In genomic region chr18:61855127-61855991, GRCh38 we compare ENCODE assay signal across 18 cellular contexts. TPM values are rescaled to one million over a fixed set of nuclear protein-coding genes. Genes with fewer than 3 reads are reported as not detected.
DNase-seq lines count a peak whose midpoint lies in the region; ATAC-seq and TF ChIP-seq lines count a peak whose summit lies in the region.
"Had no signal": no experiment of that assay in that cellular context is flagged by ENCODE, and none has a peak within 500 bp of the region (broad histone marks: within the 10 kb centered on the region; RNA-seq: fewer than 3 reads in every experiment).

No MANE protein-coding gene starts in this region.

- H3K27ac ChIP-seq in left ventricle myocardium inferior (replicated peaks) (no peak overlapping the region), SJSA1 (peak overlapping the region; percentile 13; the same call in 1 of the 2 replicates), smooth muscle cell (ENCODE audit: low read depth) (peak overlapping the region; percentile 41)
- H3K27ac ChIP-seq: HL-60, SK-N-MC had no signal

- intact Hi-C loops in left ventricle myocardium superior (cut with micrococcal nuclease) (no loop called here), left ventricle myocardium inferior (cut with micrococcal nuclease) (no loop called here)

- H4K20me1 ChIP-seq in smooth muscle cell (ENCODE audit: low read depth) = peaks cover 100% of the 10 kb centered on the region

- no peak overlapping the region for H2AFZ ChIP-seq in smooth muscle cell (ENCODE audit: low read depth)

- ATAC-seq in left ventricle myocardium superior = no peak
- no peak for ATAC-seq in GM18502 (IDR thresholded peaks at IDR 0.05; ENCODE audit: poor library complexity, unreplicated experiment)
- ATAC-seq in GM21528 (IDR thresholded peaks at IDR 0.05; ENCODE audit: low FRiP score, unreplicated experiment) = no peak
- ATAC-seq: CD8-positive, alpha-beta T cell had no signal

- no peak overlapping the region for H3K4me3 Mint-ChIP-seq in chondrocyte (ENCODE audit: unreplicated experiment)
- H3K4me3 Mint-ChIP-seq: CD8-positive, alpha-beta T cell had no signal

- H3K27me3 Mint-ChIP-seq in chondrocyte (ENCODE audit: low read depth) = no peaks in the 10 kb centered on the region

- no peak overlapping the region for H3K4me2 ChIP-seq in smooth muscle cell

- H3K4me1 Mint-ChIP-seq in chondrocyte (ENCODE audit: low read depth) = peaks cover 90% of the 10 kb centered on the region

- no peaks in the 10 kb centered on the region for H3F3A ChIP-seq in smooth muscle cell (ENCODE audit: low read depth)

- no peaks in the 10 kb centered on the region for H3K9me3 ChIP-seq in left ventricle myocardium inferior (replicated peaks)
- 0 out of 2 replicates have a peak, but pooled peaks cover 3% of the 10 kb centered on the region for H3K9me3 ChIP-seq in SJSA1 (replicated peaks)
- no peaks in the 10 kb centered on the region for H3K9me3 ChIP-seq in smooth muscle cell (replicated peaks; ENCODE audit: low read depth)

- no peaks in the 10 kb centered on the region for H3K36me3 ChIP-seq in left ventricle myocardium inferior
- H3K36me3 ChIP-seq in SJSA1 = peaks cover 6% of the 10 kb centered on the region
- H3K36me3 ChIP-seq in smooth muscle cell (ENCODE audit: low read depth) = no peaks in the 10 kb centered on the region

- H3K36me3 Mint-ChIP-seq in chondrocyte (ENCODE audit: low read depth) = peaks cover 11% of the 10 kb centered on the region
- H3K36me3 Mint-ChIP-seq: CD8-positive, alpha-beta T cell had no signal

- peaks cover 98% of the 10 kb centered on the region for H3K79me2 ChIP-seq in smooth muscle cell (ENCODE audit: low read depth)

- H3K27me3 ChIP-seq in left ventricle myocardium inferior (ENCODE audit: low read depth) = no peaks in the 10 kb centered on the region
- no peaks in the 10 kb centered on the region for H3K27me3 ChIP-seq in SJSA1 (replicated peaks)
- H3K27me3 ChIP-seq in smooth muscle cell (ENCODE audit: low read depth) = no peaks in the 10 kb centered on the region

- TF ChIP-seq CTCF in left ventricle myocardium inferior (IDR thresholded peaks at IDR 0.05; ENCODE audit: borderline replicate concordance) (no peak), chondrocyte (IDR thresholded peaks at IDR 0.05) (no peak), smooth muscle cell (IDR thresholded peaks at IDR 0.05; ENCODE audit: borderline replicate concordance, insufficient read depth, poor library complexity, severe bottlenecking) (no peak)

- 97% methylated on average over 20 of the region's 20 CpGs for WGBS in smooth muscle cell (ENCODE audit: low lambda C conversion rate)

- H3K4me1 ChIP-seq in left ventricle myocardium inferior (peaks cover 88% of the 10 kb centered on the region), SJSA1 (replicated peaks) (peaks cover 35% of the 10 kb centered on the region), smooth muscle cell (ENCODE audit: low read depth) (peaks cover 12% of the 10 kb centered on the region)

- H3K9ac ChIP-seq in smooth muscle cell (ENCODE audit: low read depth) = no peak overlapping the region

- H3K4me3 ChIP-seq in left ventricle myocardium inferior (no peak overlapping the region), SJSA1 (no peak overlapping the region), smooth muscle cell (no peak overlapping the region)
- H3K4me3 ChIP-seq: SK-N-MC had no signal

- peak overlapping the region; percentile 63 for H3K27ac Mint-ChIP-seq in chondrocyte (ENCODE audit: unreplicated experiment)
- H3K27ac Mint-ChIP-seq: CD8-positive, alpha-beta T cell had no signal

- no peaks in the 10 kb centered on the region for H3K9me3 Mint-ChIP-seq in chondrocyte (ENCODE audit: low read depth)
- H3K9me3 Mint-ChIP-seq: CD8-positive, alpha-beta T cell had no signal

- DNase-seq in left ventricle myocardium superior = peak; percentile 33
- no peak for DNase-seq in left ventricle myocardium inferior
- no peak for DNase-seq in SJSA1 (ENCODE audit: low read depth in 1 of 2, low spot score in 2 of 2)
- no peak for DNase-seq in chondrocyte (ENCODE audit: low spot score)
- DNase-seq in smooth muscle cell (lab: John Stamatoyannopoulos, UW; ENCODE audit: unreplicated experiment) = no peak
- DNase-seq in NCI-H187 (lab: John Stamatoyannopoulos, UW) = no peak
- DNase-seq: CD8-positive, alpha-beta T cell; GOT3; KBM-7; NCI-H1048; NCI-H1694 treated with DMSO at 0.1 percent for 48 hours; NCI-H2171 treated with DMSO at 0.1 percent for 48 hours; NCI-H524 treated with DMSO at 0.1 percent for 48 hours had no signal

RNA-seq across cellular contexts. Expression of gene RNF152, which starts 37.4 kb away (rescaled TPM):
- 10.8 TPM for total RNA-seq in left ventricle myocardium superior
- total RNA-seq in left ventricle myocardium inferior = 10.4 TPM
- total RNA-seq in SJSA1 (2014; rRNA removed; shearing (Covaris generic)) = 15.0 and 18.0 TPM in 2 replicates
- total RNA-seq in chondrocyte = 58.6 to 137 TPM (median 137 TPM) in 3 replicates
- total RNA-seq in smooth muscle cell = 56.6 and 57.3 TPM in 2 replicates
- 9.9 and 10.6 TPM in 2 replicates for polyA plus RNA-seq in smooth muscle cell
- total RNA-seq: OCI-LY7 had no signal
